In genomic region chr9:132672413-132672690, GRCh38 we compare ENCODE assay signal across 9 cellular contexts. TPM values are rescaled to one million over a fixed set of nuclear protein-coding genes. Genes with fewer than 3 reads are reported as not detected.
DNase-seq lines count a peak whose midpoint lies in the region; ATAC-seq and TF ChIP-seq lines count a peak whose summit lies in the region.
"Had no signal": no experiment of that assay in that cellular context is flagged by ENCODE, and none has a peak within 500 bp of the region (broad histone marks: within the 10 kb centered on the region; RNA-seq: fewer than 3 reads in every experiment).

No MANE protein-coding gene starts in this region.

- DNase-seq in CD1c-positive myeloid dendritic cell (ENCODE audit: extremely low spot score) (peak; percentile 6), HT-29 (ENCODE audit: low spot score) (peak; percentile 77), left kidney (ENCODE audit: low read depth, low spot score) (peak; percentile 5), colonic mucosa (no peak), posterior vena cava (ENCODE audit: low spot score) (no peak), hepatic stellate cell (ENCODE audit: low spot score) (no peak), iPS-NIHi11 (ENCODE audit: low spot score) (no peak)
- DNase-seq: NCI-H1105 treated with DMSO at 0.1 percent for 48 hours had no signal

- no peaks in the 10 kb centered on the region for H3K36me3 ChIP-seq in colonic mucosa

- no peak overlapping the region for H3K27ac ChIP-seq in colonic mucosa

- H3K27me3 ChIP-seq in colonic mucosa, result no peaks in the 10 kb centered on the region

- H3K36me3 Mint-ChIP-seq in activated T-helper 17 cell treated with anti-CD3 and anti-CD28 coated beads, Interleukin-2, amount 50 U/mL, for 72 hours (ENCODE audit: low read depth), result peaks cover 38% of the 10 kb centered on the region

- intact Hi-C loops in colonic mucosa (cut with DNase I) (no loop called here), posterior vena cava (cut with DNase I) (loop anchor here in 1 of 2 donors (10.0 kb wide), 1 partner anchor 122 kb away; no protein-coding TSS in a partner anchor)

- ATAC-seq in activated T-helper 17 cell treated with anti-CD3 and anti-CD28 coated beads, Interleukin-2, amount 50 U/mL, for 72 hours (replicated peaks), result no peak

- H3K9me3 ChIP-seq in colonic mucosa, result no peaks in the 10 kb centered on the region

- no peaks in the 10 kb centered on the region for H3K9me3 Mint-ChIP-seq in activated T-helper 17 cell treated with anti-CD3 and anti-CD28 coated beads, Interleukin-2, amount 50 U/mL, for 72 hours

- no peak overlapping the region for H3K9ac ChIP-seq in colonic mucosa (ENCODE audit: low read depth in 2 of 2, low read length in 2 of 2)

- no peak overlapping the region for H3K4me3 ChIP-seq in colonic mucosa

- peak overlapping the region; percentile 76 for H3K27ac Mint-ChIP-seq in activated T-helper 17 cell treated with anti-CD3 and anti-CD28 coated beads, Interleukin-2, amount 50 U/mL, for 72 hours

- H3K4me1 Mint-ChIP-seq in activated T-helper 17 cell treated with anti-CD3 and anti-CD28 coated beads, Interleukin-2, amount 50 U/mL, for 72 hours, result peaks cover 36% of the 10 kb centered on the region

- no peaks in the 10 kb centered on the region for H3K4me1 ChIP-seq in colonic mucosa

- peak overlapping the region; percentile 72 for H3K4me3 Mint-ChIP-seq in activated T-helper 17 cell treated with anti-CD3 and anti-CD28 coated beads, Interleukin-2, amount 50 U/mL, for 72 hours

- no peaks in the 10 kb centered on the region for H3K27me3 Mint-ChIP-seq in activated T-helper 17 cell treated with anti-CD3 and anti-CD28 coated beads, Interleukin-2, amount 50 U/mL, for 72 hours

- no peak for TF ChIP-seq CTCF in colonic mucosa (IDR thresholded peaks at IDR 0.05)

RNA-seq across cellular contexts. Expression of gene GTF3C4, which starts 2.1 kb away (rescaled TPM):
- 24.5 and 26.3 TPM in 2 replicates for total RNA-seq in HT-29 (2014; rRNA removed; shearing (Covaris generic))
- 10 to 100 TPM; 13.0 to 19.1 TPM for total RNA-seq in activated T-helper 17 cell treated with anti-CD3 and anti-CD28 coated beads, Interleukin-2, amount 50 U/mL, for 72 hours
- total RNA-seq in colonic mucosa (10 to 100 TPM; 12.4 to 13.1 TPM), posterior vena cava (1 to 10 TPM; 9.1 to 9.5 TPM)

RNA-seq across cellular contexts. Expression of gene DDX31, which starts 2.6 kb away (rescaled TPM):
- total RNA-seq in HT-29 (2014; rRNA removed; shearing (Covaris generic)), result 15.1 and 19.2 TPM in 2 replicates
- total RNA-seq in activated T-helper 17 cell treated with anti-CD3 and anti-CD28 coated beads, Interleukin-2, amount 50 U/mL, for 72 hours, result 10 to 100 TPM; 12.7 to 23.0 TPM
- total RNA-seq in colonic mucosa (10 to 100 TPM in 1 of 2 donors, 1 to 10 TPM in 1; 6.8 to 11.6 TPM), posterior vena cava (1 to 10 TPM; 6.8 to 6.9 TPM)

Comparison
In these comparisons a context has a peak if more than half of its experiments do, and no peak if none do; other contexts are left out.
1. DNase-seq: peak in CD1c-positive myeloid dendritic cell (single experiment), HT-29 (single experiment) and left kidney (single experiment); none in colonic mucosa (single experiment), posterior vena cava (single experiment), hepatic stellate cell (single experiment) and iPS-NIHi11 (single experiment).